Comparison of ENCODE assay signal across 20 cellular contexts in the genomic region with DNA sequence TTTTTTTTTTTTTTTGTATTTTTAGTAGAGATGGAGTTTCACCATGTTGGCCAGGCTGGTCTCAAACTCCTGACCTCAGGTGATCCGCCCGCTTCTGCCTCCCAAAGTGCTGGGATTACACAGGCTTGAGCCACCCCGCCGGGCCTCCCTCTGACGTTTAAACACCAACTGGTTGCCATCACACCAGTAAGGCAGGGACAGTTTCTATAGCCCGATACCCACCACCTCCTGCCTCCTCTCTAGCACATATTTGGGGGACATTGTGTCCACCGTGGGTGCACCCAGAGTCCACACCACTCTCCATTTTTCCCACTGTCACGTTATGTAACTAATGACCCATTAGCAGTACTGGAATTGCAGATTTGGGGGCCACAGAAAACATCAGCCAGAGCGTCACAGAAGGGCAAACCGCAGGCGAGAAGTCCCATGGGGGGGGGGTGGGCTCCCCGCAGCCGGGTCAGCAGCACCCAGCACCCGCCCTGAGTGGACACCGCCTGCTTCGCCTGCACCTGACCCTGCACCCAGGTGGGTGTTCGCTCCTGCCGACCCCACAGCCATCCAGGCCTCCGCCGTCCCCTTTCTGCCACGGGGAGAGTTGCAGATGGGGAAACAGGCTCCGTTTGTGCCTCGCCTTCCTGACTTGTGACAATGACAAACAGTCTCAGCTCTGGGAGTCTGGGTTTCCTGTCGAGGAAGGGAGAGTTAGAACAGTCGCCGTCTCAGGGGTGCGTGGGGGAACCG. TPM values are rescaled to one million over a fixed set of nuclear protein-coding genes. Genes with fewer than 3 reads are reported as not detected.
DNase-seq lines count a peak whose midpoint lies in the region; ATAC-seq and TF ChIP-seq lines count a peak whose summit lies in the region.
"Had no signal": no experiment of that assay in that cellular context is flagged by ENCODE, and none has a peak within 500 bp of the region (broad histone marks: within the 10 kb centered on the region; RNA-seq: fewer than 3 reads in every experiment).

No MANE protein-coding gene starts in this region.

- peak overlapping the region; percentile 28 for H3K27ac Mint-ChIP-seq in activated naive CD8-positive, alpha-beta T cell
- no peak overlapping the region for H3K27ac Mint-ChIP-seq in activated naive CD8-positive, alpha-beta T cell treated with anti-CD3 and anti-CD28 coated beads for 36 hours
- no peak overlapping the region for H3K27ac Mint-ChIP-seq in dendritic cell treated with granulocyte-macrophage colony-stimulating factor and Interleukin-4, amounts not matched to agents 40 ng/mL and 50 ng/mL, for 4 days
- no peak overlapping the region for H3K27ac Mint-ChIP-seq in type B pancreatic cell
- H3K27ac Mint-ChIP-seq: HFFc6 had no signal

- H3K9me3 ChIP-seq in NT2/D1 (ENCODE audit: insufficient read depth, low read length) (no peaks in the 10 kb centered on the region), upper lobe of right lung (no peaks in the 10 kb centered on the region)
- H3K9me3 ChIP-seq: prostate gland had no signal

- no peak overlapping the region for H3K27ac ChIP-seq in upper lobe of right lung
- H3K27ac ChIP-seq: prostate gland, SK-N-MC had no signal

- H3K36me3 ChIP-seq in NT2/D1 (ENCODE audit: insufficient read depth, insufficient read length, low read length) (no peaks in the 10 kb centered on the region), upper lobe of right lung (no peaks in the 10 kb centered on the region)
- H3K36me3 ChIP-seq: prostate gland had no signal

- H3K4me3 ChIP-seq in NT2/D1 (ENCODE audit: insufficient read length, low read depth) (peak overlapping the region; percentile 18), upper lobe of right lung (no peak overlapping the region)
- H3K4me3 ChIP-seq: GM12878, prostate gland, SK-N-MC had no signal

- no peak overlapping the region for H3K9ac ChIP-seq in NT2/D1 (ENCODE audit: insufficient read length, low read depth)

- H3K36me3 Mint-ChIP-seq in activated naive CD8-positive, alpha-beta T cell = no peaks in the 10 kb centered on the region
- no peaks in the 10 kb centered on the region for H3K36me3 Mint-ChIP-seq in activated naive CD8-positive, alpha-beta T cell treated with anti-CD3 and anti-CD28 coated beads for 36 hours
- H3K36me3 Mint-ChIP-seq in dendritic cell treated with granulocyte-macrophage colony-stimulating factor and Interleukin-4, amounts not matched to agents 40 ng/mL and 50 ng/mL, for 4 days (ENCODE audit: low read depth) = no peaks in the 10 kb centered on the region
- no peaks in the 10 kb centered on the region for H3K36me3 Mint-ChIP-seq in type B pancreatic cell

- DNase-seq in activated naive CD8-positive, alpha-beta T cell treated with anti-CD3 and anti-CD28 coated beads for 36 hours = no peak
- DNase-seq in NT2/D1 (ENCODE audit: low read depth, low spot score) (no peak), type B pancreatic cell (ENCODE audit: extremely low spot score, unreplicated experiment) (no peak), upper lobe of right lung (no peak), NCI-H2029 treated with DMSO at 0.1 percent for 48 hours (lab: John Stamatoyannopoulos, UW) (no peak)
- DNase-seq: anterior cingulate cortex; cerebellar nuclear complex; GF-D8; head of caudate nucleus; HFFc6; Karpas-422; naive thymus-derived CD8-positive, alpha-beta T cell; stimulated activated CD4-positive, alpha-beta T cell treated with anti-CD3 and anti-CD28 coated beads, Interleukin-4, amount 100 ng/mL, for 4 hours had no signal

- peaks cover 31% of the 10 kb centered on the region for H3K4me1 ChIP-seq in NT2/D1 (ENCODE audit: insufficient read depth, insufficient read length)
- no peaks in the 10 kb centered on the region for H3K4me1 ChIP-seq in upper lobe of right lung
- H3K4me1 ChIP-seq: prostate gland had no signal

- no peaks in the 10 kb centered on the region for H3K9me3 Mint-ChIP-seq in activated naive CD8-positive, alpha-beta T cell (ENCODE audit: low read depth)
- no peaks in the 10 kb centered on the region for H3K9me3 Mint-ChIP-seq in activated naive CD8-positive, alpha-beta T cell treated with anti-CD3 and anti-CD28 coated beads for 36 hours
- no peaks in the 10 kb centered on the region for H3K9me3 Mint-ChIP-seq in dendritic cell treated with granulocyte-macrophage colony-stimulating factor and Interleukin-4, amounts not matched to agents 40 ng/mL and 50 ng/mL, for 4 days
- no peaks in the 10 kb centered on the region for H3K9me3 Mint-ChIP-seq in type B pancreatic cell
- H3K9me3 Mint-ChIP-seq: HFFc6 had no signal

- H3K27me3 ChIP-seq in NT2/D1 (ENCODE audit: insufficient read depth, insufficient read length) = peaks cover 97% of the 10 kb centered on the region
- peaks cover 84% of the 10 kb centered on the region for H3K27me3 ChIP-seq in upper lobe of right lung

- H3K4me1 Mint-ChIP-seq in activated naive CD8-positive, alpha-beta T cell (ENCODE audit: low read depth) = peaks cover 6% of the 10 kb centered on the region
- peaks cover 1% of the 10 kb centered on the region for H3K4me1 Mint-ChIP-seq in activated naive CD8-positive, alpha-beta T cell treated with anti-CD3 and anti-CD28 coated beads for 36 hours
- H3K4me1 Mint-ChIP-seq in dendritic cell treated with granulocyte-macrophage colony-stimulating factor and Interleukin-4, amounts not matched to agents 40 ng/mL and 50 ng/mL, for 4 days (ENCODE audit: low read depth) = peaks cover 12% of the 10 kb centered on the region
- peaks cover 4% of the 10 kb centered on the region for H3K4me1 Mint-ChIP-seq in type B pancreatic cell (ENCODE audit: unreplicated experiment)

- TF ChIP-seq CTCF in type B pancreatic cell (conservative IDR thresholded peaks at IDR 0.05) = no peak
- TF ChIP-seq CTCF in upper lobe of right lung (IDR thresholded peaks at IDR 0.05) = no peak

- peak overlapping the region; percentile 27 for H3K4me3 Mint-ChIP-seq in activated naive CD8-positive, alpha-beta T cell
- no peak overlapping the region for H3K4me3 Mint-ChIP-seq in activated naive CD8-positive, alpha-beta T cell treated with anti-CD3 and anti-CD28 coated beads for 36 hours
- H3K4me3 Mint-ChIP-seq in dendritic cell treated with granulocyte-macrophage colony-stimulating factor and Interleukin-4, amounts not matched to agents 40 ng/mL and 50 ng/mL, for 4 days = peak overlapping the region; percentile 35
- H3K4me3 Mint-ChIP-seq in type B pancreatic cell = peak overlapping the region; percentile 73
- H3K4me3 Mint-ChIP-seq: HFFc6 had no signal

- ATAC-seq in upper lobe of right lung = no peak
- ATAC-seq: GM12878; naive thymus-derived CD8-positive, alpha-beta T cell had no signal

- H3K27me3 Mint-ChIP-seq in activated naive CD8-positive, alpha-beta T cell = peaks cover 18% of the 10 kb centered on the region
- peaks cover 86% of the 10 kb centered on the region for H3K27me3 Mint-ChIP-seq in activated naive CD8-positive, alpha-beta T cell treated with anti-CD3 and anti-CD28 coated beads for 36 hours
- peaks cover 85% of the 10 kb centered on the region for H3K27me3 Mint-ChIP-seq in dendritic cell treated with granulocyte-macrophage colony-stimulating factor and Interleukin-4, amounts not matched to agents 40 ng/mL and 50 ng/mL, for 4 days
- peaks cover 80% of the 10 kb centered on the region for H3K27me3 Mint-ChIP-seq in type B pancreatic cell

- intact Hi-C loops in dendritic cell treated with granulocyte-macrophage colony-stimulating factor and Interleukin-4, amounts not matched to agents 40 ng/mL and 50 ng/mL, for 4 days (cut with micrococcal nuclease) = no loop called here
- intact Hi-C loops in upper lobe of right lung (cut with DNase I) = no loop called here

RNA-seq across cellular contexts. Expression of gene ONECUT3, which starts 3.6 kb away (rescaled TPM):
- not detected for total RNA-seq in activated naive CD8-positive, alpha-beta T cell treated with anti-CD3 and anti-CD28 coated beads for 36 hours
- total RNA-seq in type B pancreatic cell (ENCODE audit: low replicate concordance) = 0.94 and 5.9 TPM in 2 replicates
- not detected for total RNA-seq in upper lobe of right lung
- total RNA-seq: activated CD8-positive, alpha-beta memory T cell treated with anti-CD3 and anti-CD28 coated beads for 36 hours; GM12878; HFFc6; lung microvascular endothelial cell; naive thymus-derived CD8-positive, alpha-beta T cell; prostate gland had no signal

RNA-seq across cellular contexts. Expression of gene ATP8B3, which starts 55.2 kb away (rescaled TPM):
- 1 to 10 TPM; 2.3 to 2.7 TPM for total RNA-seq in activated naive CD8-positive, alpha-beta T cell treated with anti-CD3 and anti-CD28 coated beads for 36 hours
- total RNA-seq in type B pancreatic cell (ENCODE audit: low replicate concordance) (0.48 and 1.5 TPM in 2 replicates), upper lobe of right lung (0.64 TPM)
